10 cellular contexts compared by ENCODE assay signal in genomic region chr14:91116913-91117588, GRCh38. TPM values are rescaled to one million over a fixed set of nuclear protein-coding genes. Genes with fewer than 3 reads are reported as not detected.
A peak's percentile ranks its signal among the peaks of the same experiment; 100 is the strongest.
DNase-seq lines count a peak whose midpoint lies in the region; ATAC-seq and TF ChIP-seq lines count a peak whose summit lies in the region.
"Had no signal": no experiment of that assay in that cellular context is flagged by ENCODE, and none has a peak within 500 bp of the region (broad histone marks: within the 10 kb centered on the region; RNA-seq: fewer than 3 reads in every experiment).

No MANE protein-coding gene starts in this region.

- DNase-seq in heart left ventricle (no peak), Right ventricle myocardium inferior (ENCODE audit: missing footprints) (no peak), upper lobe of right lung (no peak), NCI-H128 (lab: John Stamatoyannopoulos, UW; ENCODE audit: unreplicated experiment) (no peak)
- DNase-seq in natural killer cell treated with Interleukin-12 subunit alpha and Interleukin-12 subunit beta and Interleukin-15 and Interleukin-18, amount 100 ng/mL, for 72 hours (ENCODE audit: low spot score) = peak; percentile 73
- DNase-seq: central memory CD4-positive, alpha-beta T cell; NCI-H2227 treated with DMSO at 0.1 percent for 48 hours had no signal

- H3K4me1 Mint-ChIP-seq in activated naive CD8-positive, alpha-beta T cell (ENCODE audit: low read depth) = peaks cover 83% of the 10 kb centered on the region
- peaks cover 64 to 79% of the 10 kb centered on the region in 2 donors for H3K4me1 Mint-ChIP-seq in natural killer cell treated with Interleukin-12 subunit alpha and Interleukin-12 subunit beta and Interleukin-15 and Interleukin-18, amount 100 ng/mL, for 72 hours (ENCODE audit: low read depth in 2 of 2)

- TF ChIP-seq CTCF in heart left ventricle (IDR thresholded peaks at IDR 0.05) = no peak
- no peak for TF ChIP-seq CTCF in upper lobe of right lung (IDR thresholded peaks at IDR 0.05)

- no peak for ATAC-seq in heart left ventricle
- no peak for ATAC-seq in Right ventricle myocardium inferior
- ATAC-seq in natural killer cell treated with Interleukin-12 subunit alpha and Interleukin-12 subunit beta and Interleukin-15 and Interleukin-18, amount 100 ng/mL, for 72 hours = peak; percentile 4 to 22
- no peak for ATAC-seq in upper lobe of right lung
- ATAC-seq in HG03378 (IDR thresholded peaks at IDR 0.05; ENCODE audit: unreplicated experiment) = no peak
- no peak for ATAC-seq in GM19452 (IDR thresholded peaks at IDR 0.05; ENCODE audit: unreplicated experiment)

- H3K36me3 Mint-ChIP-seq in activated naive CD8-positive, alpha-beta T cell = peaks cover 30% of the 10 kb centered on the region
- H3K36me3 Mint-ChIP-seq in natural killer cell treated with Interleukin-12 subunit alpha and Interleukin-12 subunit beta and Interleukin-15 and Interleukin-18, amount 100 ng/mL, for 72 hours = peaks cover 22% of the 10 kb centered on the region

- H3K4me3 ChIP-seq in heart left ventricle = peak overlapping the region in 6 of 12 donors; percentile 2 to 91 (median 68)
- H3K4me3 ChIP-seq in upper lobe of right lung = no peak overlapping the region

- 56 to 67% (median 59%) methylated on average over 7 of the region's 7 CpGs for WGBS in heart left ventricle, 4 donors

- peaks cover 0 to 29% (median 7%) of the 10 kb centered on the region in 9 donors for H3K36me3 ChIP-seq in heart left ventricle
- H3K36me3 ChIP-seq in upper lobe of right lung = no peaks in the 10 kb centered on the region

- no peaks in the 10 kb centered on the region for H3K27me3 Mint-ChIP-seq in activated naive CD8-positive, alpha-beta T cell
- no peaks in the 10 kb centered on the region for H3K27me3 Mint-ChIP-seq in natural killer cell treated with Interleukin-12 subunit alpha and Interleukin-12 subunit beta and Interleukin-15 and Interleukin-18, amount 100 ng/mL, for 72 hours

- H3K27ac Mint-ChIP-seq in activated naive CD8-positive, alpha-beta T cell = peak overlapping the region; percentile 99
- peak overlapping the region; percentile 99 for H3K27ac Mint-ChIP-seq in natural killer cell treated with Interleukin-12 subunit alpha and Interleukin-12 subunit beta and Interleukin-15 and Interleukin-18, amount 100 ng/mL, for 72 hours

- H3K27ac ChIP-seq in heart left ventricle = peak overlapping the region in 11 of 12 donors; percentile 26 to 99 (median 96)
- peak overlapping the region; percentile 94 for H3K27ac ChIP-seq in upper lobe of right lung

- peaks cover 0 to 4% (median 0%) of the 10 kb centered on the region in 12 donors for H3K9me3 ChIP-seq in heart left ventricle
- H3K9me3 ChIP-seq in upper lobe of right lung = no peaks in the 10 kb centered on the region

- H3K4me1 ChIP-seq in heart left ventricle (peaks cover 5 to 67% (median 47%) of the 10 kb centered on the region in 12 donors), upper lobe of right lung (peaks cover 29% of the 10 kb centered on the region)

- H3K27me3 ChIP-seq in heart left ventricle = no peaks in the 10 kb centered on the region
- H3K27me3 ChIP-seq in upper lobe of right lung = no peaks in the 10 kb centered on the region

- intact Hi-C loops in heart left ventricle (cut with DNase I) (loop anchor here in 1 of 10 donors (5.0 kb wide), 1 partner anchor 45 kb away; no protein-coding TSS in a partner anchor), Right ventricle myocardium inferior (cut with DNase I) (no loop called here), upper lobe of right lung (cut with DNase I) (no loop called here)

- TF ChIP-seq POLR2A in heart left ventricle (IDR thresholded peaks at IDR 0.05) = no peak

- H3K9me3 Mint-ChIP-seq in activated naive CD8-positive, alpha-beta T cell (ENCODE audit: low read depth) = no peaks in the 10 kb centered on the region
- H3K9me3 Mint-ChIP-seq in natural killer cell treated with Interleukin-12 subunit alpha and Interleukin-12 subunit beta and Interleukin-15 and Interleukin-18, amount 100 ng/mL, for 72 hours = peaks cover 4% of the 10 kb centered on the region

- peak overlapping the region; percentile 98 for H3K4me3 Mint-ChIP-seq in activated naive CD8-positive, alpha-beta T cell
- H3K4me3 Mint-ChIP-seq in natural killer cell treated with Interleukin-12 subunit alpha and Interleukin-12 subunit beta and Interleukin-15 and Interleukin-18, amount 100 ng/mL, for 72 hours = peak overlapping the region; percentile 95

RNA-seq across cellular contexts. Expression of gene DGLUCY, which starts 3.2 kb away (rescaled TPM):
- total RNA-seq in heart left ventricle = 100 to 1,000 TPM; 120 to 234 (median 184) TPM
- 100 to 1,000 TPM in 1 of 2 donors, 10 to 100 TPM in 1; 53.7 to 128 TPM for polyA plus RNA-seq in heart left ventricle
- total RNA-seq in Right ventricle myocardium inferior = 202 TPM
- total RNA-seq in natural killer cell treated with Interleukin-12 subunit alpha and Interleukin-12 subunit beta and Interleukin-15 and Interleukin-18, amount 100 ng/mL, for 72 hours = 10 to 100 TPM; 28.4 to 78.3 TPM
- 77.6 TPM for total RNA-seq in upper lobe of right lung

RNA-seq across cellular contexts. Expression of gene RPS6KA5, which starts 56.6 kb away (rescaled TPM):
- total RNA-seq in heart left ventricle = 10 to 100 TPM in 3 of 9 donors, 1 to 10 TPM in 6; 6.5 to 13.3 (median 8.7) TPM
- 1 to 10 TPM in 1 of 2 donors, under 1 TPM in 1; 0.72 to 1.8 TPM for polyA plus RNA-seq in heart left ventricle
- total RNA-seq in Right ventricle myocardium inferior = 10.6 TPM
- 10 to 100 TPM; 20.5 to 47.5 TPM for total RNA-seq in natural killer cell treated with Interleukin-12 subunit alpha and Interleukin-12 subunit beta and Interleukin-15 and Interleukin-18, amount 100 ng/mL, for 72 hours
- total RNA-seq in upper lobe of right lung = 8.0 TPM

Comparison
In these comparisons a context has a peak if more than half of its experiments do, and no peak if none do; other contexts are left out.
1. ATAC-seq: peak in natural killer cell treated with Interleukin-12 subunit alpha and Interleukin-12 subunit beta and Interleukin-15 and Interleukin-18, amount 100 ng/mL, for 72 hours (2 of 2); none in heart left ventricle (0 of 4), Right ventricle myocardium inferior (single experiment), upper lobe of right lung (single experiment), HG03378 (single experiment) and GM19452 (single experiment).